Comparison of ENCODE assay signal across 8 cellular contexts in genomic region chr3:170868577-170869239, GRCh38. TPM values are rescaled to one million over a fixed set of nuclear protein-coding genes. Genes with fewer than 3 reads are reported as not detected.
DNase-seq lines count a peak whose midpoint lies in the region; ATAC-seq and TF ChIP-seq lines count a peak whose summit lies in the region.

No MANE protein-coding gene starts in this region.

- DNase-seq in heart left ventricle, result no peak
- DNase-seq in left ventricle myocardium superior, result no peak
- peak; percentile 20 for DNase-seq in activated naive CD8-positive, alpha-beta T cell treated with anti-CD3 and anti-CD28 coated beads, Interleukin-2, amount 50 U/mL, for 24 hours
- no peak for DNase-seq in right lobe of liver
- DNase-seq in upper lobe of right lung, result no peak
- DNase-seq in GF-D8 (lab: John Stamatoyannopoulos, UW), result no peak

- no peaks in the 10 kb centered on the region for H3K9me3 Mint-ChIP-seq in activated naive CD8-positive, alpha-beta T cell treated with anti-CD3 and anti-CD28 coated beads, Interleukin-2, amount 50 U/mL, for 24 hours

- H3K36me3 Mint-ChIP-seq in activated naive CD8-positive, alpha-beta T cell treated with anti-CD3 and anti-CD28 coated beads, Interleukin-2, amount 50 U/mL, for 24 hours (ENCODE audit: low read depth), result peaks cover 49% of the 10 kb centered on the region

- H3K27ac Mint-ChIP-seq in activated naive CD8-positive, alpha-beta T cell treated with anti-CD3 and anti-CD28 coated beads, Interleukin-2, amount 50 U/mL, for 24 hours, result peak overlapping the region; percentile 99

- no peak for ATAC-seq in heart left ventricle
- no peak for ATAC-seq in left ventricle myocardium superior
- ATAC-seq in activated naive CD8-positive, alpha-beta T cell treated with anti-CD3 and anti-CD28 coated beads, Interleukin-2, amount 50 U/mL, for 24 hours, result no peak
- ATAC-seq in right lobe of liver, result no peak
- ATAC-seq in upper lobe of right lung, result no peak
- ATAC-seq in GM21367 (IDR thresholded peaks at IDR 0.05; ENCODE audit: unreplicated experiment), result no peak
- ATAC-seq in HG03432 (IDR thresholded peaks at IDR 0.05; ENCODE audit: unreplicated experiment), result no peak

- H3K4me3 ChIP-seq in heart left ventricle (peak overlapping the region in 11 of 12 donors; percentile 56 to 82 (median 67)), right lobe of liver (peak overlapping the region; percentile 53 to 77 (median 63)), upper lobe of right lung (peak overlapping the region; percentile 82)

- no peaks in the 10 kb centered on the region for H3K9me3 ChIP-seq in heart left ventricle
- H3K9me3 ChIP-seq in right lobe of liver, result no peaks in the 10 kb centered on the region
- H3K9me3 ChIP-seq in upper lobe of right lung, result no peaks in the 10 kb centered on the region

- TF ChIP-seq CTCF in heart left ventricle (IDR thresholded peaks at IDR 0.05) (no peak), right lobe of liver (IDR thresholded peaks at IDR 0.05) (no peak), upper lobe of right lung (IDR thresholded peaks at IDR 0.05) (no peak)

- H3K27me3 ChIP-seq in heart left ventricle, result no peaks in the 10 kb centered on the region
- H3K27me3 ChIP-seq in right lobe of liver, result no peaks in the 10 kb centered on the region
- H3K27me3 ChIP-seq in upper lobe of right lung, result no peaks in the 10 kb centered on the region

- H3K4me1 ChIP-seq in heart left ventricle (peaks cover 0 to 33% (median 19%) of the 10 kb centered on the region in 12 donors), right lobe of liver (peaks cover 0 to 18% (median 5%) of the 10 kb centered on the region in 4 donors), upper lobe of right lung (peaks cover 22% of the 10 kb centered on the region)

- intact Hi-C loops in heart left ventricle (cut with DNase I) (loop anchor here in 1 of 10 donors (5.0 kb wide), 1 partner anchor 901 kb away; the partner anchor contains the start of gene SEC62), left ventricle myocardium superior (cut with micrococcal nuclease) (no loop called here), right lobe of liver (cut with DNase I) (no loop called here), upper lobe of right lung (cut with DNase I) (no loop called here)

- 86 to 92% (median 88%) methylated on average over 9 of the region's 9 CpGs for WGBS in heart left ventricle, 4 donors
- WGBS in right lobe of liver (ENCODE audit: insufficient coverage, low coverage, low lambda C conversion rate, missing lambda C conversion rate), result 61% methylated on average over 9 of the region's 9 CpGs

- H3K4me1 Mint-ChIP-seq in activated naive CD8-positive, alpha-beta T cell treated with anti-CD3 and anti-CD28 coated beads, Interleukin-2, amount 50 U/mL, for 24 hours, result peaks cover 28% of the 10 kb centered on the region

- H3K4me3 Mint-ChIP-seq in activated naive CD8-positive, alpha-beta T cell treated with anti-CD3 and anti-CD28 coated beads, Interleukin-2, amount 50 U/mL, for 24 hours, result peak overlapping the region; percentile 96

- H3K27me3 Mint-ChIP-seq in activated naive CD8-positive, alpha-beta T cell treated with anti-CD3 and anti-CD28 coated beads, Interleukin-2, amount 50 U/mL, for 24 hours, result no peaks in the 10 kb centered on the region

- TF ChIP-seq POLR2A in heart left ventricle (IDR thresholded peaks at IDR 0.05) (no peak), right lobe of liver (IDR thresholded peaks at IDR 0.05) (no peak)

- H3K27ac ChIP-seq in heart left ventricle (peak overlapping the region in 5 of 12 donors; percentile 70 to 92 (median 85)), right lobe of liver (peak overlapping the region in 1 of 3 donors; percentile 84), upper lobe of right lung (peak overlapping the region; percentile 89)

- H3K36me3 ChIP-seq in heart left ventricle, result peaks cover 0 to 38% (median 32%) of the 10 kb centered on the region in 9 donors
- H3K36me3 ChIP-seq in right lobe of liver, result peaks cover 0 to 33% (median 11%) of the 10 kb centered on the region in 4 donors
- H3K36me3 ChIP-seq in upper lobe of right lung, result peaks cover 38% of the 10 kb centered on the region

RNA-seq across cellular contexts. Expression of gene RPL22L1, which starts 1.3 kb away (rescaled TPM):
- total RNA-seq in heart left ventricle (10 to 100 TPM in 7 of 9 donors, 1 to 10 TPM in 2; 8.6 to 34.2 (median 16.9) TPM), left ventricle myocardium superior (8.3 TPM), right lobe of liver (100 to 1,000 TPM in 2 of 6 experiments, 10 to 100 TPM in 3, 1 to 10 TPM in 1; 9.5 to 126 (median 31.1) TPM), upper lobe of right lung (33.1 TPM)
- polyA plus RNA-seq in heart left ventricle, result 10 to 100 TPM; 57.1 to 97.3 TPM

RNA-seq across cellular contexts. Expression of gene EIF5A2, which starts 39.7 kb away (rescaled TPM):
- total RNA-seq in heart left ventricle, result 10 to 100 TPM in 5 of 9 donors, 1 to 10 TPM in 4; 3.9 to 13.9 (median 10.0) TPM
- polyA plus RNA-seq in heart left ventricle, result 1 to 10 TPM; 1.6 to 6.6 TPM
- total RNA-seq in left ventricle myocardium superior, result 10.2 TPM
- total RNA-seq in right lobe of liver, result 1 to 10 TPM in 5 of 6 experiments, under 1 TPM in 1; 0.79 to 4.1 (median 2.5) TPM
- total RNA-seq in upper lobe of right lung, result 4.1 TPM
